Comparison of ENCODE assay signal across 8 cellular contexts in the genomic region with DNA sequence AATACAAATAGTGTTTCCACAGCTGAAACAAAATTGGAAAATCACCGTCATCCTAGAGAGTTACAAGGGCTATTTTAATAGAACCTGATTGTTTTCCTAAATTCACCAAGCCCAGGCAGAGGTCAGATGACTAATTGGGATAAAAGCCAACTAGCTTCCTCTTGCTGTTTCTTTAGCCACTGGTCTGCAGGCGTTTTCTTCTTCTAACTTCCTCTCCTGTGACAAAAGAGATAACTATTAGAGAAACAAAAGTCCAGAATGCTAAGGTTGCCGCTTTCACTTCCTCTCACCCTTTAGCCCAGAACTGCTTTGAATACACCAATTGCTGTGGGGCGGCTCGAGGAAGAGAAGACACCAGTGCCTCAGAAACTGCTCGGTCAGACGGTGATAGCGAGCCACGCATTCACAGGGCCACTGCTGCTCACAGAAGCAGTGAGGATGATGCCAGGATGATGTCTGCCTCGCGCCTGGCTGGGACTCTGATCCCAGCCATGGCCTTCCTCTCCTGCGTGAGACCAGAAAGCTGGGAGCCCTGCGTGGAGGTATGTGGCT. TPM values are rescaled to one million over a fixed set of nuclear protein-coding genes. Genes with fewer than 3 reads are reported as not detected.
DNase-seq lines count a peak whose midpoint lies in the region; ATAC-seq, FAIRE-seq and TF ChIP-seq lines count a peak whose summit lies in the region.

A gene (plus strand): TSS at position 380 of the 552 bp plus-strand sequence. CDS start 70 bp downstream, at position 450.

- CTCF ChIA-PET in Caco-2 (lab: Charles Lee) = no interaction called here

- H3K4me1 ChIP-seq in kidney (ENCODE audit: control insufficient read depth in 1 of 2, insufficient read depth in 1 of 2, low read depth in 1 of 2, low read length in 2 of 2) = no peaks in the 10 kb centered on the region
- no peaks in the 10 kb centered on the region for H3K4me1 ChIP-seq in small intestine (ENCODE audit: control insufficient read depth in 2 of 2, insufficient read depth in 1 of 2, low read depth in 1 of 2, low read length in 1 of 2)
- H3K4me1 ChIP-seq in Caco-2 = no peaks in the 10 kb centered on the region

- no peaks in the 10 kb centered on the region for H3K36me3 Mint-ChIP-seq in Caco-2 (ENCODE audit: insufficient read depth, unreplicated experiment)

- no peaks in the 10 kb centered on the region for H3K27me3 ChIP-seq in GM06990 (replicated peaks; ENCODE audit: control insufficient read depth, insufficient read depth, low read length)
- no peaks in the 10 kb centered on the region for H3K27me3 ChIP-seq in brain microvascular endothelial cell (replicated peaks)
- no peaks in the 10 kb centered on the region for H3K27me3 ChIP-seq in small intestine (ENCODE audit: control insufficient read depth in 2 of 2, insufficient read depth in 2 of 2, low read length in 2 of 2)
- H3K27me3 ChIP-seq in Caco-2 (replicated peaks; ENCODE audit: control insufficient read depth, insufficient read depth, low read length) = no peaks in the 10 kb centered on the region

- H3K9me3 ChIP-seq in kidney (ENCODE audit: control insufficient read depth in 1 of 2, low read length in 2 of 2) = no peaks in the 10 kb centered on the region
- H3K9me3 ChIP-seq in small intestine (ENCODE audit: control insufficient read depth, low read depth) = no peaks in the 10 kb centered on the region
- no peaks in the 10 kb centered on the region for H3K9me3 ChIP-seq in Caco-2

- DNase-seq in GM06990 (ENCODE audit: extremely low read depth, insufficient read length) (peak; percentile 62), Kasumi-1 (lab: John Stamatoyannopoulos, UW) (peak; percentile 69 to 72), brain microvascular endothelial cell (peak; percentile 84), kidney (peak; percentile 82), small intestine (peak; percentile 66), Caco-2 (no peak)
- no peak for DNase-seq in activated naive CD4-positive, alpha-beta T cell (lab: John Stamatoyannopoulos, UW)

- no peak within 1 kb of the TSS for H3K4me3 Mint-ChIP-seq in Caco-2 (ENCODE audit: unreplicated experiment)

- H3K36me3 ChIP-seq in GM06990 (ENCODE audit: control insufficient read depth, insufficient read depth, low read length) = no peaks in the 10 kb centered on the region
- peaks cover 8% of the 10 kb centered on the region for H3K36me3 ChIP-seq in brain microvascular endothelial cell (replicated peaks)
- no peaks in the 10 kb centered on the region for H3K36me3 ChIP-seq in kidney (ENCODE audit: control insufficient read depth in 1 of 2, insufficient read depth in 2 of 2, low read length in 2 of 2)
- H3K36me3 ChIP-seq in small intestine (ENCODE audit: control insufficient read depth in 2 of 2, insufficient read depth in 2 of 2, low read length in 2 of 2) = no peaks in the 10 kb centered on the region
- no peaks in the 10 kb centered on the region for H3K36me3 ChIP-seq in Caco-2 (ENCODE audit: control insufficient read depth, insufficient read depth, low read length)

- no peak within 1 kb of the TSS for H3K27ac Mint-ChIP-seq in Caco-2 (ENCODE audit: unreplicated experiment)

- FAIRE-seq in kidney (lab: Jason Lieb, UNC) = peak; percentile 78
- no peak for FAIRE-seq in small intestine (lab: Jason Lieb, UNC)

- in situ Hi-C loops in brain microvascular endothelial cell (cut with HindIII; ENCODE audit: low pct_ligation_motif_present, low sequenced_read_pairs) = no loop called here

- POLR2A ChIA-PET in Caco-2 (lab: Charles Lee) = no interaction called here

- peak; percentile 99 for ATAC-seq in GM21786 (IDR thresholded peaks at IDR 0.05; ENCODE audit: unreplicated experiment)

- TF ChIP-seq CTCF in GM06990 (IDR thresholded peaks at IDR 0.05; ENCODE audit: insufficient read depth, low read length, poor library complexity, severe bottlenecking) = no peak
- TF ChIP-seq CTCF in brain microvascular endothelial cell (IDR thresholded peaks at IDR 0.05; ENCODE audit: low read depth, low read length, missing control alignments) = no peak
- no peak for TF ChIP-seq CTCF in kidney (IDR thresholded peaks at IDR 0.05; ENCODE audit: borderline replicate concordance, extremely low read depth, insufficient read depth)
- TF ChIP-seq CTCF in Caco-2 (IDR thresholded peaks at IDR 0.05; ENCODE audit: insufficient read depth in 1 of 2, low read depth in 1 of 2, low read length in 1 of 2, severe bottlenecking in 1 of 2, unreplicated experiment in 1 of 2) = no peak

- H3K27ac ChIP-seq in brain microvascular endothelial cell (peak within 1 kb of the TSS; percentile 76), kidney (ENCODE audit: low read depth in 2 of 2, low read length in 2 of 2) (peak within 1 kb of the TSS; percentile 81 to 83), small intestine (ENCODE audit: low read depth in 1 of 2, low read length in 1 of 2) (peak within 1 kb of the TSS; percentile 68 to 86)

- H3K27me3 Mint-ChIP-seq in Caco-2 (ENCODE audit: insufficient read depth, unreplicated experiment) = no peaks in the 10 kb centered on the region

- intact Hi-C loops in kidney (cut with DNase I) = no loop called here
- intact Hi-C loops in Caco-2 (cut with micrococcal nuclease; ENCODE audit: unreplicated experiment) = no loop called here

- no TSS peak for BruUV-seq in Caco-2 (replicated peaks; lab: Mats Ljungman, UMichigan)

- H3K9me3 Mint-ChIP-seq in Caco-2 (ENCODE audit: unreplicated experiment) = no peaks in the 10 kb centered on the region

- H3K9ac ChIP-seq in kidney (ENCODE audit: low read length in 2 of 2) = peak within 1 kb of the TSS; percentile 41 to 76

- H3K4me1 Mint-ChIP-seq in Caco-2 (ENCODE audit: low read depth, unreplicated experiment) = no peaks in the 10 kb centered on the region

- WGBS in small intestine, 3 donors = 5 to 9% (median 7%) methylated on average over 13 of the region's 13 CpGs

- H3K4me3 ChIP-seq in GM06990 (replicated peaks; ENCODE audit: low read depth, low read length) = no peak within 1 kb of the TSS
- peak within 1 kb of the TSS; percentile 67 for H3K4me3 ChIP-seq in brain microvascular endothelial cell (ENCODE audit: low read depth, low read length)
- H3K4me3 ChIP-seq in kidney (ENCODE audit: low read length in 2 of 2) = peak within 1 kb of the TSS; percentile 66 to 67
- peak within 1 kb of the TSS in 1 of 2 donors; percentile 3 for H3K4me3 ChIP-seq in small intestine (ENCODE audit: low read depth in 1 of 2, low read length in 2 of 2)
- H3K4me3 ChIP-seq in Caco-2 (ENCODE audit: low read depth, low read length) = no peak within 1 kb of the TSS

RNA-seq across cellular contexts. Expression of the gene that starts here (rescaled TPM):
- total RNA-seq in kidney (33.4 TPM), Caco-2 (2022) (not detected in 2 replicates)
- polyA plus RNA-seq in kidney (ENCODE audit: insufficient read depth, low read depth, low replicate concordance) (5.8 TPM), small intestine (1 to 10 TPM in 2 of 3 donors, under 1 TPM in 1; 0.89 to 3.3 (median 1.9) TPM)

Comparison
In these comparisons a context has a peak if more than half of its experiments do, and no peak if none do; other contexts are left out.
1. RNA of the gene that starts here (total RNA-seq): 33.4 TPM in kidney (single experiment); not detected in Caco-2; every median in the first group is over 10 times any median in the second.
2. DNase-seq: peak in GM06990 (single experiment), Kasumi-1 (2 of 2), brain microvascular endothelial cell (single experiment), kidney (single experiment) and small intestine (single experiment); none in Caco-2 (0 of 2) and activated naive CD4-positive, alpha-beta T cell (0 of 4).
3. H3K4me3 ChIP-seq: peak in brain microvascular endothelial cell (single experiment) and kidney (2 of 2); none in GM06990 (single experiment) and Caco-2 (single experiment).
4. Peak in every context shown above with its lines, with median percentiles within 50 percentile points of each other: H3K27ac ChIP-seq.